In genomic region chr2:148508878-148509702, GRCh38 we compare ENCODE assay signal across 1 cellular context.
A peak's percentile ranks its signal among the peaks of the same experiment; 100 is the strongest.
TF ChIP-seq lines count a peak whose summit lies in the region.

No MANE protein-coding gene starts in this region.

TF ChIP-seq in GM12878, 131 proteins besides CTCF, POLR2A, EP300 and RAD21 (continued from another document):
- TF ChIP-seq MAX (IDR thresholded peaks at IDR 0.05; ENCODE audit: low read depth, low read length) (no peak), SIN3A (IDR thresholded peaks at IDR 0.05; ENCODE audit: low read depth, low read length) (no peak), BCL3 (IDR thresholded peaks at IDR 0.05; ENCODE audit: borderline replicate concordance, insufficient read depth, low read depth, low read length, poor library complexity, severe bottlenecking) (no peak), EED (IDR thresholded peaks at IDR 0.05; ENCODE audit: low read depth) (peak; percentile 58; the same call in 1 of the 2 replicates), ZNF592 (IDR thresholded peaks at IDR 0.05) (0 out of 2 replicates have a peak, but pooled peaks have one; percentile 21), DPF2 (IDR thresholded peaks at IDR 0.05) (peak; percentile 30; the same call in 1 of the 2 replicates), LARP7 (IDR thresholded peaks at IDR 0.05) (0 out of 2 replicates have a peak, but pooled peaks have one; percentile 24), RELB (IDR thresholded peaks at IDR 0.05; ENCODE audit: low read depth) (no peak), GATAD2B (conservative IDR thresholded peaks at IDR 0.05; ENCODE audit: low read depth) (no peak), KDM1A (IDR thresholded peaks at IDR 0.05; ENCODE audit: borderline replicate concordance) (no peak), ZNF207 (IDR thresholded peaks at IDR 0.05; ENCODE audit: borderline replicate concordance) (peak; percentile 44; the same call in 1 of the 2 replicates), POU2F2 (IDR thresholded peaks at IDR 0.05; ENCODE audit: borderline replicate concordance, low read depth, low read length) (peak; percentile 54; the same call in 1 of the 3 replicates), ZNF274 (IDR thresholded peaks at IDR 0.05; ENCODE audit: insufficient read depth, insufficient read length) (no peak), SMAD1 (IDR thresholded peaks at IDR 0.05; ENCODE audit: low read depth, partially characterized antibody) (no peak), RBBP5 (conservative IDR thresholded peaks at IDR 0.05) (no peak), E2F4 (IDR thresholded peaks at IDR 0.05; ENCODE audit: low read depth, low read length) (no peak), ZBTB33 (IDR thresholded peaks at IDR 0.05) (no peak), RB1 (IDR thresholded peaks at IDR 0.05; ENCODE audit: borderline replicate concordance) (0 out of 2 replicates have a peak, but pooled peaks have one; percentile 44), NKRF (conservative IDR thresholded peaks at IDR 0.05) (no peak), BCL11A (IDR thresholded peaks at IDR 0.05; ENCODE audit: low read depth, low read length) (0 out of 2 replicates have a peak, but pooled peaks have one; percentile 7), WRNIP1 (IDR thresholded peaks at IDR 0.05; ENCODE audit: borderline replicate concordance, low read depth, low read length) (no peak), ZNF622 (IDR thresholded peaks at IDR 0.05) (no peak), USF1 (IDR thresholded peaks at IDR 0.05; ENCODE audit: borderline replicate concordance, extremely low read length, insufficient read depth, low read depth, low read length) (no peak), ZSCAN29 (IDR thresholded peaks at IDR 0.05) (no peak), STAT1 (conservative IDR thresholded peaks at IDR 0.05) (0 out of 2 replicates have a peak, but pooled peaks have one; percentile 43), TCF3 (IDR thresholded peaks at IDR 0.05; ENCODE audit: borderline replicate concordance, insufficient read depth, low read depth, low read length) (0 out of 2 replicates have a peak, but pooled peaks have one; percentile 15), NFXL1 (IDR thresholded peaks at IDR 0.05; ENCODE audit: borderline replicate concordance) (no peak), PRDM15 (CRISPR knock-in tag; IDR thresholded peaks at IDR 0.05) (no peak), RAD51 (IDR thresholded peaks at IDR 0.05) (no peak), FOXK2 (IDR thresholded peaks at IDR 0.05) (no peak), HSF1 (IDR thresholded peaks at IDR 0.05; ENCODE audit: low read depth, low read length) (no peak)
